In the genomic region with DNA sequence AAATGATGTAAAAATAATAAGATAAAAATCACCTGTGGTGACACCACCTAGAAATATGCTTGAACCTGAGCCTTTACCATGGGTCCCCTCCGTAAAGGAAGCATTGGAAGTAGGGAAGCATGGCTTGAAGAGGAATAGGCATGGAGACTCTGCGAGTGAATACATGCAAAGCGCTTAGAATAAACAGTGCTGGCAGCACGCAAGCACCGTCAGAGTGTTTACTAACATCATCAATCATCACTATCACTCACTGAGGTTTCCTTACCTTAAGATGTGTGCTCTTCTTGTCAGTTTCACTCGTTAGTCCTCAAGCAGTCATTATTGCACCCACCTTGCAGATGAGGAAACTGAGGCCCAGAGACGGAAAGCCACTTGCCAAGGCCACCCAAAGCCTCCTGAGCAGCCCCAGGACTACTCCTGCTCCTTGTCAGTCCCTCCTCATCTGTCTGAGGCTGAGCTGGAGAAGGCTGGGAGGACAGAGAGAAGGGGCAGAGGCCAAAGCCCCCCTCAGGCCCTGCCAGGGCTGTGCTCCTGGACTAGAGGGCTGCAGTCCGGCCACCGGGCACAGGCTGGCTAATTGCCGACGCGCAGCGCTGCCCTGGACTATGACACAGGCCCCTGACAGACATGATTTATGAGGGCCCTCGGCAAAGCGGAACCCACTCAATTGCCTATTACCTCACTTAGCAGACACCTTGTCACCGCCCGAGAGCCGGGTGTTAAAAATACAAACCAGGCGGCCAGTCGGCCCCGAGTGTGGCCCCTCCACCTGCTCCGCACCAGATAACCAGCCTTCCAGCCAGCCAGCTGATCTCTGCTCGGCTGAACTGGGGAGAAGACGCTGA, we compare ENCODE assay signal across 15 cellular contexts.
DNase-seq lines count a peak whose midpoint lies in the region; ATAC-seq, FAIRE-seq and TF ChIP-seq lines count a peak whose summit lies in the region.
"Had no signal": no experiment of that assay in that cellular context is flagged by ENCODE, and none has a peak within 500 bp of the region (broad histone marks: within the 10 kb centered on the region; RNA-seq: fewer than 3 reads in every experiment).

No MANE protein-coding gene starts in this region.

- intact Hi-C loops in heart right ventricle (cut with DNase I), result loop anchor here in 3 of 10 donors (1.0 to 10.0 kb wide), 2 partner anchors 150 to 172 kb away; a partner anchor contains a TSS
- intact Hi-C loops in kidney (cut with DNase I), result no loop called here

- TF ChIP-seq CTCF in heart right ventricle (IDR thresholded peaks at IDR 0.05), result no peak
- no peak for TF ChIP-seq CTCF in GM10266 (IDR thresholded peaks at IDR 0.05; ENCODE audit: control insufficient read depth, insufficient read depth, low read depth, missing control alignments)
- no peak for TF ChIP-seq CTCF in kidney (IDR thresholded peaks at IDR 0.05; ENCODE audit: borderline replicate concordance, extremely low read depth, insufficient read depth)

- no peak overlapping the region for H3K4me3 ChIP-seq in heart right ventricle
- no peak overlapping the region for H3K4me3 ChIP-seq in skeletal muscle tissue (ENCODE audit: low read length in 3 of 3)
- H3K4me3 ChIP-seq in kidney (ENCODE audit: low read length in 2 of 2), result no peak overlapping the region
- H3K4me3 ChIP-seq: breast epithelium, testis had no signal

- DNase-seq in MV-4-11 (lab: John Stamatoyannopoulos, UW) (peak; percentile 64), SHP77 (lab: John Stamatoyannopoulos, UW) (peak; percentile 47 to 67), heart right ventricle (peak; percentile 71 to 80), NCI-H1092 treated with DMSO at 0.1 percent for 48 hours (lab: John Stamatoyannopoulos, UW) (no peak), GM10266 (ENCODE audit: extremely low spot score) (no peak), kidney (no peak)
- DNase-seq: activated CD4-positive, alpha-beta T cell treated with anti-CD3 and anti-CD28 coated beads for 1 hour; activated CD8-positive, alpha-beta memory T cell treated with anti-CD3 and anti-CD28 coated beads, Interleukin-2, amount 50 U/mL, for 48 hours; naive B cell; testis had no signal

- H3K9me3 ChIP-seq in heart right ventricle, result no peaks in the 10 kb centered on the region
- H3K9me3 ChIP-seq in skeletal muscle tissue (ENCODE audit: control insufficient read depth in 3 of 3, low read length in 3 of 3), result no peaks in the 10 kb centered on the region
- no peaks in the 10 kb centered on the region for H3K9me3 ChIP-seq in kidney (ENCODE audit: control insufficient read depth in 1 of 2, low read length in 2 of 2)
- H3K9me3 ChIP-seq: breast epithelium, testis had no signal

- peak overlapping the region in 2 of 3 donors; percentile 9 to 33 for H3K9ac ChIP-seq in skeletal muscle tissue (ENCODE audit: low read depth in 1 of 3, low read length in 3 of 3)
- H3K9ac ChIP-seq in kidney (ENCODE audit: low read length in 2 of 2), result no peak overlapping the region

- H3K4me1 ChIP-seq in heart right ventricle (peaks cover 0 to 29% (median 9%) of the 10 kb centered on the region in 9 donors), skeletal muscle tissue (ENCODE audit: control insufficient read depth in 3 of 3, insufficient read depth in 3 of 3, low read length in 3 of 3) (peaks cover 17 to 40% (median 24%) of the 10 kb centered on the region in 3 donors), kidney (ENCODE audit: control insufficient read depth in 1 of 2, insufficient read depth in 1 of 2, low read depth in 1 of 2, low read length in 2 of 2) (no peaks in the 10 kb centered on the region)
- H3K4me1 ChIP-seq: breast epithelium, testis had no signal

- no peaks in the 10 kb centered on the region for H3K36me3 ChIP-seq in heart right ventricle
- no peaks in the 10 kb centered on the region for H3K36me3 ChIP-seq in skeletal muscle tissue (ENCODE audit: control insufficient read depth in 3 of 3, insufficient read depth in 3 of 3, low read length in 3 of 3)
- no peaks in the 10 kb centered on the region for H3K36me3 ChIP-seq in kidney (ENCODE audit: control insufficient read depth in 1 of 2, insufficient read depth in 2 of 2, low read length in 2 of 2)
- H3K36me3 ChIP-seq: breast epithelium had no signal

- 42 to 50% methylated on average over 24 of the region's 24 CpGs for WGBS in heart right ventricle, 2 donors

- ATAC-seq in heart right ventricle, result peak; percentile 64 to 88 (median 86)

- peak overlapping the region in 4 of 10 donors; percentile 9 to 65 (median 26) for H3K27ac ChIP-seq in heart right ventricle
- no peak overlapping the region for H3K27ac ChIP-seq in skeletal muscle tissue (ENCODE audit: low read depth, low read length)
- H3K27ac ChIP-seq in kidney (ENCODE audit: low read depth in 2 of 2, low read length in 2 of 2), result no peak overlapping the region
- H3K27ac ChIP-seq: breast epithelium, C4-2B, testis had no signal

- no peak for FAIRE-seq in kidney (lab: Jason Lieb, UNC)
- FAIRE-seq: GM12891, keratinocyte had no signal

- peaks cover 0 to 3% (median 0%) of the 10 kb centered on the region in 7 donors for H3K27me3 ChIP-seq in heart right ventricle
- no peaks in the 10 kb centered on the region for H3K27me3 ChIP-seq in skeletal muscle tissue (ENCODE audit: control insufficient read depth in 3 of 3, insufficient read depth in 3 of 3, low read length in 3 of 3)
- H3K27me3 ChIP-seq: breast epithelium, testis had no signal

Comparison
In these comparisons a context has a peak if more than half of its experiments do, and no peak if none do; other contexts are left out.
1. DNase-seq: peak in MV-4-11 (single experiment), SHP77 (2 of 2) and heart right ventricle (2 of 2); none in NCI-H1092 treated with DMSO at 0.1 percent for 48 hours (single experiment), GM10266 (single experiment) and kidney (single experiment).
2. H3K9ac ChIP-seq: peak in skeletal muscle tissue (2 of 3); none in kidney (0 of 2).